Comparison of ENCODE assay signal across 9 cellular contexts in the genomic region with DNA sequence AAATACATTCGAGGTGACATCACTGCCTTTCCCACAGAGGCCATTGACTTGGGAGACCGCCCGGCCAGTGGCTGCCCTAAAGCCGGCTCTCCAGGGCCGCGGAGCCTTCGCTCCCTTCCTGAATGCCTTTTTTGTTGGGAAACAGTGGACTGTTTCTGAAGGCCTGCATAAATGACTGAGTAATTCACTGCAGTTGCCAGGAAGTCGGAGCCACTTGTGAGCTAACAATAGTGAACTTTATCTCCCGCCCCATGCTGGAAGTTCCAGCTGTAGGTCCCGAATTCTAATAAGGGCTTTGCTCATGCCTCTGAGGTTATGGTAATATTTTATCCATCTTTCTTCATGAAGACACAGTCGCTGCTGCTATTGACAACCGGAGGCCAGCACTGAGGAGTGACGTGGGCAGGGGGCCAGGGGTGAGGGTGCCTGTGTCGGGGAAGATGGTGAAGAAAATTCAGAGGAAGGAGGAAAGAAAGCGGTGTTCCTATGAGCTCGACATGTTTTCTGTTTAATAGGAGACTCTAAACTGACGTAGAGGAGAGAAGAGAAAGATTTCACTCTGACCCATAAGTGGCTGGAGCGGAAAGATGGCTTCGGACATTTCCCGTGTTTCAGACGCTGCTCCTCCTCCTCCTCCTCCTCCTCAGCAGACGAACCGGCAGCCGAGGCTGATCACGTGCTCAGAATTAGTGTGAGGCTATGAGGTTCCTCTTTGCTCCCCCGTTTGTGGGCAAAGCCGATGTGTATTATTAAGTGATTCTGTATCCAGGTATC.
DNase-seq lines count a peak whose midpoint lies in the region; ATAC-seq and TF ChIP-seq lines count a peak whose summit lies in the region.
"Had no signal": no experiment of that assay in that cellular context is flagged by ENCODE, and none has a peak within 500 bp of the region (broad histone marks: within the 10 kb centered on the region; RNA-seq: fewer than 3 reads in every experiment).

No MANE protein-coding gene starts in this region.

- TF ChIP-seq CTCF in esophagus squamous epithelium (IDR thresholded peaks at IDR 0.05) (no peak), stomach (IDR thresholded peaks at IDR 0.05) (no peak), foreskin fibroblast (IDR thresholded peaks at IDR 0.05; ENCODE audit: low read depth, low read length) (no peak)

- H3K4me1 ChIP-seq in HUES64 (ENCODE audit: insufficient read depth, low read length), result peaks cover 9% of the 10 kb centered on the region; the same call in 1 of the 2 replicates
- no peaks in the 10 kb centered on the region for H3K4me1 ChIP-seq in esophagus squamous epithelium
- no peaks in the 10 kb centered on the region for H3K4me1 ChIP-seq in stomach

- no peak for TF ChIP-seq POLR2A in esophagus squamous epithelium (IDR thresholded peaks at IDR 0.05)
- TF ChIP-seq POLR2A in stomach (IDR thresholded peaks at IDR 0.05), result no peak

- H3K36me3 ChIP-seq in HUES64 (ENCODE audit: insufficient read depth, low read length) (no peaks in the 10 kb centered on the region), esophagus squamous epithelium (no peaks in the 10 kb centered on the region), stomach (no peaks in the 10 kb centered on the region)

- H3K9me3 ChIP-seq in HUES64 (ENCODE audit: insufficient read depth, low read depth, low read length) (no peaks in the 10 kb centered on the region), esophagus squamous epithelium (no peaks in the 10 kb centered on the region), stomach (no peaks in the 10 kb centered on the region)

- H3K9ac ChIP-seq in HUES64 (ENCODE audit: low read depth, low read length), result 0 out of 2 replicates have a peak overlapping the region, but pooled peaks have one; percentile 29

- intact Hi-C loops in esophagus squamous epithelium (cut with DNase I), result no loop called here
- intact Hi-C loops in stomach (cut with DNase I; ENCODE audit: low total_unique reads), result no loop called here

- 78% methylated on average over 23 of the region's 27 CpGs for WGBS in HUES64
- WGBS in esophagus squamous epithelium, 2 donors, result 56 to 62% methylated on average over 17 to 21 of the region's 27 CpGs
- 60 to 79% (median 72%) methylated on average over 27 of the region's 27 CpGs for WGBS in stomach, 5 donors

- no peak for TF ChIP-seq EP300 in stomach (IDR thresholded peaks at IDR 0.05)

- no peaks in the 10 kb centered on the region for H3K27me3 ChIP-seq in HUES64 (ENCODE audit: insufficient read depth, low read length)
- no peaks in the 10 kb centered on the region for H3K27me3 ChIP-seq in esophagus squamous epithelium
- no peaks in the 10 kb centered on the region for H3K27me3 ChIP-seq in stomach

- DNase-seq in esophagus squamous epithelium (lab: John Stamatoyannopoulos, UW) (no peak), midbrain (lab: John Stamatoyannopoulos, UW) (peak; percentile 95), stomach (no peak), foreskin fibroblast (no peak), HT-29 (ENCODE audit: low spot score) (no peak), NAMALWA (ENCODE audit: low spot score) (no peak)
- DNase-seq: RPMI8226 had no signal

- H3K4me3 ChIP-seq in HUES64 (ENCODE audit: low read length) (no peak overlapping the region), esophagus squamous epithelium (no peak overlapping the region), stomach (no peak overlapping the region), foreskin fibroblast (ENCODE audit: low read depth in 1 of 2, low read length in 2 of 2) (no peak overlapping the region)

- ATAC-seq in GM19351 (IDR thresholded peaks at IDR 0.05; ENCODE audit: unreplicated experiment), result no peak

- H3K27ac ChIP-seq in HUES64 (ENCODE audit: low read depth, low read length), result peak overlapping the region; percentile 54; the same call in 1 of the 2 replicates
- peak overlapping the region in 3 of 4 donors; percentile 3 to 55 (median 50) for H3K27ac ChIP-seq in esophagus squamous epithelium
- peak overlapping the region in 4 of 5 donors; percentile 35 to 61 (median 48) for H3K27ac ChIP-seq in stomach
